In genomic region chr17:77771998-77772397, GRCh38 we compare ENCODE assay signal across 1 cellular context.
TF ChIP-seq lines count a peak whose summit lies in the region.

No MANE protein-coding gene starts in this region.

TF ChIP-seq in HCT116, 20 proteins besides CTCF, POLR2A, EP300 and RAD21 (continued from another document):
- TF ChIP-seq, protein P1, sequence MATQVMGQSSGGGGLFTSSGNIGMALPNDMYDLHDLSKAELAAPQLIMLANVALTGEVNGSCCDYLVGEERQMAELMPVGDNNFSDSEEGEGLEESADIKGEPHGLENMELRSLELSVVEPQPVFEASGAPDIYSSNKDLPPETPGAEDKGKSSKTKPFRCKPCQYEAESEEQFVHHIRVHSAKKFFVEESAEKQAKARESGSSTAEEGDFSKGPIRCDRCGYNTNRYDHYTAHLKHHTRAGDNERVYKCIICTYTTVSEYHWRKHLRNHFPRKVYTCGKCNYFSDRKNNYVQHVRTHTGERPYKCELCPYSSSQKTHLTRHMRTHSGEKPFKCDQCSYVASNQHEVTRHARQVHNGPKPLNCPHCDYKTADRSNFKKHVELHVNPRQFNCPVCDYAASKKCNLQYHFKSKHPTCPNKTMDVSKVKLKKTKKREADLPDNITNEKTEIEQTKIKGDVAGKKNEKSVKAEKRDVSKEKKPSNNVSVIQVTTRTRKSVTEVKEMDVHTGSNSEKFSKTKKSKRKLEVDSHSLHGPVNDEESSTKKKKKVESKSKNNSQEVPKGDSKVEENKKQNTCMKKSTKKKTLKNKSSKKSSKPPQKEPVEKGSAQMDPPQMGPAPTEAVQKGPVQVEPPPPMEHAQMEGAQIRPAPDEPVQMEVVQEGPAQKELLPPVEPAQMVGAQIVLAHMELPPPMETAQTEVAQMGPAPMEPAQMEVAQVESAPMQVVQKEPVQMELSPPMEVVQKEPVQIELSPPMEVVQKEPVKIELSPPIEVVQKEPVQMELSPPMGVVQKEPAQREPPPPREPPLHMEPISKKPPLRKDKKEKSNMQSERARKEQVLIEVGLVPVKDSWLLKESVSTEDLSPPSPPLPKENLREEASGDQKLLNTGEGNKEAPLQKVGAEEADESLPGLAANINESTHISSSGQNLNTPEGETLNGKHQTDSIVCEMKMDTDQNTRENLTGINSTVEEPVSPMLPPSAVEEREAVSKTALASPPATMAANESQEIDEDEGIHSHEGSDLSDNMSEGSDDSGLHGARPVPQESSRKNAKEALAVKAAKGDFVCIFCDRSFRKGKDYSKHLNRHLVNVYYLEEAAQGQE (IDR thresholded peaks at IDR 0.05; ENCODE audit: low read depth): no peak
- no peak for TF ChIP-seq ELF1 (IDR thresholded peaks at IDR 0.05; ENCODE audit: borderline replicate concordance, low read depth)
